In the genomic region with DNA sequence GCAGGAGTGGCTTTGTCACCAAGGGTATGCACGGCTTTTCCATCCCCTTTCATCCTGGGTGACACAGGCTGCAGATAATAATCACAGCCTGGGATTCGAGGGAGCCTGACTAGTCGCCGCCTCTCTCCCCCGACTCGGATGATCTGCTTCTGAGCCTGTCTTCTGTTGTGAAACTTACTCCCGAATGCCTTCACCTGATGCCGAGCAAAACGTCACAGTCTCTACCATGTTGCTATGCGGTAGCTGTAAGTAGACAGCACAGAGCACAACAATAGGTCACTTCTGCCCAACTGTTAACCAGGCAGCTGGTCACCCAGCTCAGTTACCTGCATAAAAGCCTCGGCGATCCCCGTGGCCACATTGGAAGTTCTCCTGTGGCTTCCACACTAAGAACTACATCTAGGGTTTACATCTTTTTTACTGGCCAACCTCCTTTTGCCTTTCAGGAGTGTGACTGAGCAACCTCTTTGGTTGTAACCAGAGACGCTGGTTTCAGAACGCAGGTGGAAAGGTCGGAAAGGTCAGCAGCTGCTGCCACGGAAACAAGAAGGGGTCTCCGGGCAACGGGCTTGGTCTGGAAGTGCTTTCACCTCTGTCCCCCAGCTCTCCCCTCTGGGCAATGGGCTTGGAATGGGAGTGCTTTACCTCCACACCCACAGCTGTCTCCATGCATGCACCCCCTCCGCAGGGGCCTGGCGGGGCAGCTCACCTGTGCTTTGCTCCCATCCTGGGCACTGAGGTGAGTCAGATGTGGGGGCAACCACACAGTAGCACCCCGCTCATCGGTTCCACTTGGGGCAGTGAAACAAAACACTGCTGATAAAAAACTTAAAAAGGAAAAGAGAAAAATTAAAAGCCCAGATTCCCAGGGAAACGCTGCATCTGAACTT, we compare ENCODE assay signal across 22 cellular contexts. TPM values are rescaled to one million over a fixed set of nuclear protein-coding genes. Genes with fewer than 3 reads are reported as not detected.
DNase-seq lines count a peak whose midpoint lies in the region; TF ChIP-seq lines count a peak whose summit lies in the region.
"Had no signal": no experiment of that assay in that cellular context is flagged by ENCODE, and none has a peak within 500 bp of the region (broad histone marks: within the 10 kb centered on the region; RNA-seq: fewer than 3 reads in every experiment).

No MANE protein-coding gene starts in this region.

- no peaks in the 10 kb centered on the region for H3K36me3 Mint-ChIP-seq in type B pancreatic cell
- H3K36me3 Mint-ChIP-seq in activated CD4-positive, alpha-beta T cell treated with anti-CD3 and anti-CD28 coated beads, Interleukin-2, amount 10 ng/mL, durations not matched to agents 7 days and 5 days (ENCODE audit: low read depth): no peaks in the 10 kb centered on the region
- H3K36me3 Mint-ChIP-seq: CD14-positive monocyte had no signal

- peaks cover 51% of the 10 kb centered on the region for H3K4me1 ChIP-seq in cardiac muscle cell (ENCODE audit: low read depth)
- H3K4me1 ChIP-seq in SJCRH30: peaks cover 15% of the 10 kb centered on the region
- H3K4me1 ChIP-seq: breast epithelium, right atrium auricular region, testis had no signal

- H3K27ac Mint-ChIP-seq in type B pancreatic cell: peak overlapping the region; percentile 76
- no peak overlapping the region for H3K27ac Mint-ChIP-seq in activated CD4-positive, alpha-beta T cell treated with anti-CD3 and anti-CD28 coated beads, Interleukin-2, amount 10 ng/mL, durations not matched to agents 7 days and 5 days
- H3K27ac Mint-ChIP-seq: activated T-helper 1 cell treated with anti-CD3 and anti-CD28 coated beads, Interleukin-12 subunit alpha, Interleukin-12 subunit beta, Interleukin-2, Interleukin-4 antibody, amounts not matched to agents 30 ng/mL and 10 ng/mL and 1 ng/mL, durations not matched to agents 14 hours and 24 hours and 36 hours had no signal

- H3K9me3 ChIP-seq in cardiac muscle cell (ENCODE audit: low read depth) (no peaks in the 10 kb centered on the region), SJCRH30 (replicated peaks) (no peaks in the 10 kb centered on the region)
- H3K9me3 ChIP-seq: breast epithelium, Peyer's patch, right atrium auricular region, SK-N-SH, testis had no signal

- CTCF ChIA-PET in activated CD4-positive, alpha-beta T cell treated with anti-CD3 and anti-CD28 coated beads, Interleukin-2, amount 10 ng/mL, durations not matched to agents 7 days and 5 days (lab: Charles Lee): interaction anchor here (1.4 kb wide), 1 partner anchor 33 kb away, joined by 3 read pairs; no protein-coding TSS in a partner anchor

- peak overlapping the region; percentile 88 for H3K27ac ChIP-seq in cardiac muscle cell
- no peak overlapping the region for H3K27ac ChIP-seq in SJCRH30
- H3K27ac ChIP-seq: breast epithelium, Peyer's patch, right atrium auricular region, testis had no signal

- no peak for TF ChIP-seq CTCF in cardiac muscle cell (IDR thresholded peaks at IDR 0.05; ENCODE audit: low read depth, low read length)
- TF ChIP-seq CTCF in type B pancreatic cell (conservative IDR thresholded peaks at IDR 0.05): no peak

- H3K4me3 Mint-ChIP-seq in type B pancreatic cell: peak overlapping the region; percentile 79
- H3K4me3 Mint-ChIP-seq in activated CD4-positive, alpha-beta T cell treated with anti-CD3 and anti-CD28 coated beads, Interleukin-2, amount 10 ng/mL, durations not matched to agents 7 days and 5 days: no peak overlapping the region
- H3K4me3 Mint-ChIP-seq: activated T-helper 1 cell treated with anti-CD3 and anti-CD28 coated beads, Interleukin-12 subunit alpha, Interleukin-12 subunit beta, Interleukin-2, Interleukin-4 antibody, amounts not matched to agents 30 ng/mL and 10 ng/mL and 1 ng/mL, durations not matched to agents 14 hours and 24 hours and 36 hours had no signal

- H3K36me3 ChIP-seq in cardiac muscle cell: no peaks in the 10 kb centered on the region
- no peaks in the 10 kb centered on the region for H3K36me3 ChIP-seq in SJCRH30
- H3K36me3 ChIP-seq: breast epithelium, Peyer's patch, right atrium auricular region had no signal

- H3K27me3 Mint-ChIP-seq in type B pancreatic cell: peaks cover 4% of the 10 kb centered on the region
- H3K27me3 Mint-ChIP-seq in activated CD4-positive, alpha-beta T cell treated with anti-CD3 and anti-CD28 coated beads, Interleukin-2, amount 10 ng/mL, durations not matched to agents 7 days and 5 days: peaks cover 5% of the 10 kb centered on the region

- POLR2A ChIA-PET in activated CD4-positive, alpha-beta T cell treated with anti-CD3 and anti-CD28 coated beads, Interleukin-2, amount 10 ng/mL, durations not matched to agents 7 days and 5 days (lab: Charles Lee): no interaction called here

- intact Hi-C loops in cardiac septum (cut with DNase I): no loop called here

- DNase-seq in cardiac muscle cell (ENCODE audit: low read depth in 1 of 2, low spot score in 1 of 2) (peak in 1 of 2 donors; percentile 66), cardiac septum (ENCODE audit: low spot score) (no peak), SJCRH30 (peak; percentile 32 to 39), left kidney (ENCODE audit: low read depth, low spot score) (peak; percentile 95), type B pancreatic cell (ENCODE audit: extremely low spot score, unreplicated experiment) (no peak), SHP77 treated with DMSO at 0.1 percent for 48 hours (lab: John Stamatoyannopoulos, UW) (no peak), cerebellar nuclear complex (lab: John Stamatoyannopoulos, UW) (no peak)
- no peak for DNase-seq in activated CD4-positive, alpha-beta T cell treated with anti-CD3 and anti-CD28 coated beads, Interleukin-2, amount 10 ng/mL, durations not matched to agents 7 days and 5 days
- DNase-seq: activated CD4-positive, CD25-positive, alpha-beta regulatory T cell treated with anti-CD3 and anti-CD28 coated beads, Interleukin-2, amount 50 U/mL, for 72 hours; left cardiac atrium; midbrain; NCI-H2081; Peyer's patch; SK-N-SH; testis had no signal

- no peak overlapping the region for H3K4me3 ChIP-seq in cardiac muscle cell
- H3K4me3 ChIP-seq in SJCRH30: no peak overlapping the region
- H3K4me3 ChIP-seq: breast epithelium, Peyer's patch, right atrium auricular region, testis had no signal

- no peaks in the 10 kb centered on the region for H3K9me3 Mint-ChIP-seq in type B pancreatic cell
- no peaks in the 10 kb centered on the region for H3K9me3 Mint-ChIP-seq in activated CD4-positive, alpha-beta T cell treated with anti-CD3 and anti-CD28 coated beads, Interleukin-2, amount 10 ng/mL, durations not matched to agents 7 days and 5 days
- H3K9me3 Mint-ChIP-seq: activated T-helper 1 cell treated with anti-CD3 and anti-CD28 coated beads, Interleukin-12 subunit alpha, Interleukin-12 subunit beta, Interleukin-2, Interleukin-4 antibody, amounts not matched to agents 30 ng/mL and 10 ng/mL and 1 ng/mL, durations not matched to agents 14 hours and 24 hours and 36 hours; CD14-positive monocyte had no signal

- H3K4me1 Mint-ChIP-seq in type B pancreatic cell (ENCODE audit: unreplicated experiment): peaks cover 18% of the 10 kb centered on the region
- H3K4me1 Mint-ChIP-seq in activated CD4-positive, alpha-beta T cell treated with anti-CD3 and anti-CD28 coated beads, Interleukin-2, amount 10 ng/mL, durations not matched to agents 7 days and 5 days: peaks cover 13% of the 10 kb centered on the region

- H3K27me3 ChIP-seq in cardiac muscle cell: no peaks in the 10 kb centered on the region
- peaks cover 20% of the 10 kb centered on the region; the same call in 1 of the 2 replicates for H3K27me3 ChIP-seq in SJCRH30
- H3K27me3 ChIP-seq: breast epithelium, Peyer's patch, right atrium auricular region, testis had no signal

RNA-seq across cellular contexts. Expression of a gene that starts 7.6 kb away (rescaled TPM):
- total RNA-seq in cardiac muscle cell: 43.1 and 62.2 TPM in 2 replicates
- 25.9 and 33.7 TPM in 2 replicates for polyA plus RNA-seq in cardiac muscle cell
- 26.3 TPM for total RNA-seq in cardiac septum
- 6.6 and 7.6 TPM in 2 replicates for total RNA-seq in SJCRH30 (2014; rRNA removed; shearing (Covaris generic))
- total RNA-seq in type B pancreatic cell (ENCODE audit: low replicate concordance): 22.7 and 24.2 TPM in 2 replicates
- under 1 TPM; 0.52 to 0.67 TPM for total RNA-seq in activated CD4-positive, alpha-beta T cell treated with anti-CD3 and anti-CD28 coated beads, Interleukin-2, amount 10 ng/mL, durations not matched to agents 7 days and 5 days

RNA-seq across cellular contexts. Expression of a gene that starts 28.5 kb away (rescaled TPM):
- 64.7 and 76.2 TPM in 2 replicates for total RNA-seq in cardiac muscle cell
- polyA plus RNA-seq in cardiac muscle cell: 79.9 and 103 TPM in 2 replicates
- 37.2 TPM for total RNA-seq in cardiac septum
- total RNA-seq in SJCRH30 (2014; rRNA removed; shearing (Covaris generic)): 68.0 and 68.6 TPM in 2 replicates
- 50.0 and 55.2 TPM in 2 replicates for total RNA-seq in type B pancreatic cell (ENCODE audit: low replicate concordance)
- total RNA-seq in activated CD4-positive, alpha-beta T cell treated with anti-CD3 and anti-CD28 coated beads, Interleukin-2, amount 10 ng/mL, durations not matched to agents 7 days and 5 days: 10 to 100 TPM; 28.0 to 31.2 TPM

RNA-seq across cellular contexts. Expression of a gene that starts 49.2 kb away (rescaled TPM):
- total RNA-seq in cardiac muscle cell: not detected in 2 replicates
- polyA plus RNA-seq in cardiac muscle cell: 0.37 and 1.2 TPM in 2 replicates
- not detected for total RNA-seq in cardiac septum
- total RNA-seq in SJCRH30 (2014; rRNA removed; shearing (Covaris generic)): not detected in 2 replicates
- not detected in 2 replicates for total RNA-seq in type B pancreatic cell (ENCODE audit: low replicate concordance)
- not detected for total RNA-seq in activated CD4-positive, alpha-beta T cell treated with anti-CD3 and anti-CD28 coated beads, Interleukin-2, amount 10 ng/mL, durations not matched to agents 7 days and 5 days
- total RNA-seq: activated T-helper 1 cell treated with anti-CD3 and anti-CD28 coated beads, Interleukin-12 subunit alpha, Interleukin-12 subunit beta, Interleukin-2, Interleukin-4 antibody, amounts not matched to agents 30 ng/mL and 10 ng/mL and 1 ng/mL, durations not matched to agents 14 hours and 24 hours and 36 hours; breast epithelium; dermis microvascular lymphatic vessel endothelial cell; epithelial cell of proximal tubule; frontal cortex; Peyer's patch; right atrium auricular region; testis had no signal
- polyA plus RNA-seq: CD14-positive monocyte, SK-N-SH had no signal

Comparison
In these comparisons a context has a peak if more than half of its experiments do, and no peak if none do; other contexts are left out.
1. DNase-seq: peak in SJCRH30 (2 of 2) and left kidney (single experiment); none in cardiac septum (single experiment), type B pancreatic cell (single experiment), SHP77 treated with DMSO at 0.1 percent for 48 hours (single experiment), activated CD4-positive, alpha-beta T cell treated with anti-CD3 and anti-CD28 coated beads, Interleukin-2, amount 10 ng/mL, durations not matched to agents 7 days and 5 days (single experiment) and cerebellar nuclear complex (0 of 2).